Comparison of ENCODE assay signal across 1 cellular context in the genomic region with DNA sequence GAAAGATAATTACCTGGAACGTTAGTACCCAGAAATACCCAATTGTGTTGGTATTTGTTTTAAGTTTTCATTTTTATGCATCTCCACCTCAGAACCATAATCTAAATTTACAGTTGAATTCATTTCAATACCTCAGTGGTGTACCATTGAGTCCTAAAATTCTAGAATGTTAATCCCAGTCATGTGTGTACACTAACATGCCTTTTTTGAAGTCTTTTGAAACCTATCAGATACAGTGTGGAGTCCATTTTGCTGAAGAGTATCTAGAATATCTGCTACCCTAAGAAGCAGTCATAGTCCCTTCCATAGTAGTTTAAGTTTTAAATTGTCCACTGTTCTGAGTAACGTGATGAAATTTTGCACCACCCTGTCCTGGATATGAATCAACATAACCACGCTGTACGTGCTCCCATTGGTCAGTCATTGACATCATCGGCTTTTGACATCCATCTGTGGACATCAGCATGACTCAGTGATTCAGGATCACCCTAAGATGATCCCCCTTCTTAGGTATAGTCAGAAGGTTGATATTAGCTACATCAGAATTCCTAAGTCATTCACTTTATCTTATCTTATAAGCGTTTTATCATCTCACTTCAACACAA.
TF ChIP-seq lines count a peak whose summit lies in the region.

No MANE protein-coding gene starts in this region.

TF ChIP-seq in A549, 52 proteins besides CTCF, POLR2A, EP300 and RAD21:
- TF ChIP-seq ESRRA (IDR thresholded peaks at IDR 0.05; ENCODE audit: borderline replicate concordance, low read length) (no peak), RCOR1 (IDR thresholded peaks at IDR 0.05; ENCODE audit: low read depth, low read length) (no peak), FOSL2 (IDR thresholded peaks at IDR 0.05) (no peak), FOSL2 (CRISPR knock-in tag; IDR thresholded peaks at IDR 0.05) (peak; percentile 42; the same call in 1 of the 2 replicates), CBX8 (IDR thresholded peaks at IDR 0.05) (no peak), MAFK (IDR thresholded peaks at IDR 0.05; ENCODE audit: partially characterized antibody) (peak; percentile 76), EHMT2 (IDR thresholded peaks at IDR 0.05; ENCODE audit: low read depth) (no peak), NFE2L2 (conservative IDR thresholded peaks at IDR 0.05; ENCODE audit: low read length) (peak; percentile 75; the same call in 1 of the 2 replicates)
